In the genomic region with DNA sequence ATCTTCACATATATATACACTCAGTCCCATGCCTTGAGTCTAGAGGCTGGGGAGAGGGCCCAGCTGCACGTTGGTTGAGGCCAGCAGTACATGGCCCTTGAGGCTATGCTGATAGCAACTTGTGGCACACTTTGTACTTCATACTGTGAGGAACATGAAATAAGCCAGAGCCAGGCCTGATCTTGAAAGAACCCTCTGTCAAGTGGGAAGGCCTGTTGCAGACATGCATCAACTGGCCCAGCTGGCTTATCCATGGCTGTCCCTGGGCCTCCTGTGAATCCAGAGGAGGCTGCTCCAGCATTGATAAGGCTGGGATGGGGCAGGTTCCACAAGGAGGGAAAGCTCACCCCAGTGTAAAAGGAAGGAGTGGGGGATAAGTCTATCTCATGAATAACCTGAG, we compare ENCODE assay signal across 1 cellular context.
TF ChIP-seq lines count a peak whose summit lies in the region.

No MANE protein-coding gene starts in this region.

TF ChIP-seq in IMR-90, 13 proteins besides CTCF, POLR2A, EP300 and RAD21 (continued from another document):
- no peak for TF ChIP-seq FOS (IDR thresholded peaks at IDR 0.05; ENCODE audit: low read depth, low read length)
- no peak for TF ChIP-seq RCOR1 (IDR thresholded peaks at IDR 0.05; ENCODE audit: insufficient replicate concordance, low read length)
- no peak for TF ChIP-seq MAFK (IDR thresholded peaks at IDR 0.05; ENCODE audit: low read depth, low read length)
- TF ChIP-seq, protein P1, sequence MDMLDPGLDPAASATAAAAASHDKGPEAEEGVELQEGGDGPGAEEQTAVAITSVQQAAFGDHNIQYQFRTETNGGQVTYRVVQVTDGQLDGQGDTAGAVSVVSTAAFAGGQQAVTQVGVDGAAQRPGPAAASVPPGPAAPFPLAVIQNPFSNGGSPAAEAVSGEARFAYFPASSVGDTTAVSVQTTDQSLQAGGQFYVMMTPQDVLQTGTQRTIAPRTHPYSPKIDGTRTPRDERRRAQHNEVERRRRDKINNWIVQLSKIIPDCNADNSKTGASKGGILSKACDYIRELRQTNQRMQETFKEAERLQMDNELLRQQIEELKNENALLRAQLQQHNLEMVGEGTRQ (IDR thresholded peaks at IDR 0.05; ENCODE audit: low read depth, low read length), result no peak
